ENCODE assay signal across 19 cellular contexts in the genomic region with DNA sequence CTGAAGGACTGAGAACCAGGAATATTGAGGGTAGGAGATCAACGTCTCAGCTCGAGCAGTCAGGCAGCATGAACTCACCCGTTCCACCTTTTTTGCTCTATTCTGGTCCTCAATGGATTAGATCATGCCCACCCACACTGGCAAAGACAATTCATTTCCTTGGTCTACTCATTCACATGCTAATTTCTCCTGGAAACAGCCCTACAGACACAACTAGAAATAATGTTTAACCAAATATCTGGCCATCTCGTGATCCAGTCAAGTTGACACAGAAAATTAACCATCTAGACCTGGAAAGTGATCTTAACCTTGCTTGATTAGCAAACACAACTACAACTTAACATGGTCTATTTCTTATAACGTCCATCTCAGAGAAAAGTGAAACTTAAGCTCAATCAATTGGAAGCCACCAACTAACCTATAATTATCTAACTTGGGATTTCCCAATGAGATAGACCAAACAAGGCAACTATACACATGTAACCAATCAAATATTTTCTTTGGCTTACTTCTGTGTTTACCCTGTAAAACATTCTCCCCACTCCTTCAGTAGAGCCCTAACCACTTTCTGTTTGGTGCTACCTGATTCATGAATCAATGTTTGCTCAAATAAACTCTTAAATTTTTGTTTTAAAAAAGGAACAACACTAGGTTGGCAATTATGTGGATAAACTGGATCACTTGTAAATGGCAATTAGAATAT.
"Had no signal": no experiment of that assay in that cellular context is flagged by ENCODE, and none has a peak within 500 bp of the region (broad histone marks: within the 10 kb centered on the region; RNA-seq: fewer than 3 reads in every experiment).

No MANE protein-coding gene starts in this region.

- H3K4me3 Mint-ChIP-seq: activated CD4-positive, alpha-beta T cell treated with anti-CD3 and anti-CD28 coated beads for 36 hours; activated CD8-positive, alpha-beta T cell treated with anti-CD3 and anti-CD28 coated beads, Interleukin-2, amount 10 ng/mL, durations not matched to agents 7 days and 5 days; naive thymus-derived CD8-positive, alpha-beta T cell had no signal

- H3K4me1 Mint-ChIP-seq: activated CD4-positive, alpha-beta T cell treated with anti-CD3 and anti-CD28 coated beads for 36 hours; naive thymus-derived CD8-positive, alpha-beta T cell had no signal

- H3K36me3 Mint-ChIP-seq: naive thymus-derived CD8-positive, alpha-beta T cell had no signal

- H3K4me2 ChIP-seq: hepatocyte had no signal

- DNase-seq: activated CD4-positive, alpha-beta T cell treated with anti-CD3 and anti-CD28 coated beads for 36 hours; activated CD8-positive, alpha-beta memory T cell treated with anti-CD3 and anti-CD28 coated beads, Interleukin-2, amount 50 U/mL, for 48 hours; activated CD8-positive, alpha-beta T cell treated with anti-CD3 and anti-CD28 coated beads, Interleukin-2, amount 10 ng/mL, durations not matched to agents 7 days and 5 days; activated naive CD4-positive, alpha-beta T cell; caudate nucleus; colonic mucosa; effector memory CD4-positive, alpha-beta T cell; mammary epithelial cell; mucosa of descending colon; naive thymus-derived CD8-positive, alpha-beta T cell; nucleus accumbens; psoas muscle; sigmoid colon; stimulated activated CD4-positive, alpha-beta T cell treated with anti-CD3 and anti-CD28 coated beads, Interleukin-2, amount 100 ng/mL, for 24 hours; stimulated activated naive CD4-positive, alpha-beta T cell; T-helper 9 cell; trophoblast cell had no signal

- H3K4me3 ChIP-seq: ascending aorta, colonic mucosa, hepatocyte, mucosa of descending colon, psoas muscle, sigmoid colon had no signal

- H3K4me1 ChIP-seq: ascending aorta, colonic mucosa, psoas muscle, sigmoid colon had no signal

- H3K9me3 ChIP-seq: ascending aorta, colonic mucosa, mucosa of descending colon, psoas muscle, sigmoid colon had no signal

- H3K27me3 Mint-ChIP-seq: activated CD4-positive, alpha-beta T cell treated with anti-CD3 and anti-CD28 coated beads for 36 hours; naive thymus-derived CD8-positive, alpha-beta T cell had no signal

- H3K27ac Mint-ChIP-seq: activated CD4-positive, alpha-beta T cell treated with anti-CD3 and anti-CD28 coated beads for 36 hours; activated CD8-positive, alpha-beta T cell treated with anti-CD3 and anti-CD28 coated beads, Interleukin-2, amount 10 ng/mL, durations not matched to agents 7 days and 5 days; naive thymus-derived CD8-positive, alpha-beta T cell had no signal

- H3K27ac ChIP-seq: ascending aorta, colonic mucosa, hepatocyte, psoas muscle, sigmoid colon had no signal

- ATAC-seq: activated CD4-positive, alpha-beta T cell treated with anti-CD3 and anti-CD28 coated beads for 36 hours; activated CD8-positive, alpha-beta T cell treated with anti-CD3 and anti-CD28 coated beads, Interleukin-2, amount 10 ng/mL, durations not matched to agents 7 days and 5 days; mucosa of descending colon; naive thymus-derived CD8-positive, alpha-beta T cell; psoas muscle had no signal
